Comparison of ENCODE assay signal across 9 cellular contexts in genomic region chr1:54791880-54792522, GRCh38. TPM values are rescaled to one million over a fixed set of nuclear protein-coding genes. Genes with fewer than 3 reads are reported as not detected.
DNase-seq lines count a peak whose midpoint lies in the region; ATAC-seq, FAIRE-seq and TF ChIP-seq lines count a peak whose summit lies in the region.
"Had no signal": no experiment of that assay in that cellular context is flagged by ENCODE, and none has a peak within 500 bp of the region (broad histone marks: within the 10 kb centered on the region; RNA-seq: fewer than 3 reads in every experiment).

No MANE protein-coding gene starts in this region.

- H3K9ac ChIP-seq in fibroblast of lung (ENCODE audit: insufficient read depth, low read length), result no peak overlapping the region

- H3K36me3 Mint-ChIP-seq in HFFc6 (ENCODE audit: low read depth), result no peaks in the 10 kb centered on the region

- no peak overlapping the region for H3K4me3 ChIP-seq in fibroblast of lung (replicated peaks in 1 of 4; ENCODE audit: control extremely low read depth in 1 of 4, insufficient read depth in 1 of 4, low read depth in 3 of 4, low read length in 4 of 4)

- ATAC-seq in HG03432 (IDR thresholded peaks at IDR 0.05; ENCODE audit: unreplicated experiment), result no peak
- no peak for ATAC-seq in HG03196 (IDR thresholded peaks at IDR 0.05; ENCODE audit: unreplicated experiment)
- ATAC-seq: left colon had no signal

- no peaks in the 10 kb centered on the region for H3K36me3 ChIP-seq in fibroblast of lung (ENCODE audit: control insufficient read depth, insufficient read depth, low read length)

- no peaks in the 10 kb centered on the region for H3K79me2 ChIP-seq in fibroblast of lung (ENCODE audit: control insufficient read depth, insufficient read depth, low read length)

- peaks cover 9% of the 10 kb centered on the region for H3K27me3 Mint-ChIP-seq in HFFc6 (ENCODE audit: insufficient read depth)

- H4K20me1 ChIP-seq in fibroblast of lung (ENCODE audit: control insufficient read depth, extremely low read depth, insufficient read depth, low read length), result peaks cover 2% of the 10 kb centered on the region

- H2AFZ ChIP-seq in fibroblast of lung (ENCODE audit: low read length), result no peak overlapping the region

- H3K27me3 ChIP-seq in fibroblast of lung (ENCODE audit: control insufficient read depth, insufficient read depth, low read length), result no peaks in the 10 kb centered on the region

- no peaks in the 10 kb centered on the region for H3K4me1 ChIP-seq in fibroblast of lung (ENCODE audit: control insufficient read depth, extremely low read depth, insufficient read depth, low read length)

- peak; percentile 88 for TF ChIP-seq CTCF in HFFc6 (IDR thresholded peaks at IDR 0.05)
- peak; percentile 54 to 79 for TF ChIP-seq CTCF in fibroblast of lung (conservative IDR thresholded peaks at IDR 0.05 in 1 of 2, IDR thresholded peaks at IDR 0.05 in 1 of 2; ENCODE audit: low read depth in 1 of 2, low read length in 2 of 2)

- H3K4me1 Mint-ChIP-seq in HFFc6 (ENCODE audit: low read depth), result peaks cover 20% of the 10 kb centered on the region

- no peak overlapping the region for H3K4me2 ChIP-seq in fibroblast of lung (ENCODE audit: extremely low read depth, insufficient read depth, low read length)

- H3K9me3 Mint-ChIP-seq in HFFc6, result peaks cover 11% of the 10 kb centered on the region; the same call in 1 of the 2 replicates

- no peaks in the 10 kb centered on the region for H3K9me3 ChIP-seq in fibroblast of lung (ENCODE audit: control insufficient read depth, insufficient read depth, low read depth, low read length)

- peak; percentile 23 for FAIRE-seq in TTC549 (lab: Jason Lieb, UNC)

- DNase-seq in CMK (ENCODE audit: low read depth), result peak; percentile 68
- peak; percentile 16 for DNase-seq in HFFc6
- peak in 1 of 2 donors; percentile 49 for DNase-seq in fibroblast of lung (ENCODE audit: low read depth in 2 of 2)
- DNase-seq in stimulated activated CD4-positive, alpha-beta T cell treated with anti-CD3 and anti-CD28 coated beads, Interleukin-2, amount 100 ng/mL, for 48 hours, result peak; percentile 66 to 70
- DNase-seq in AG08395 (ENCODE audit: low spot score), result no peak

- no peak overlapping the region for H3K27ac ChIP-seq in fibroblast of lung (ENCODE audit: insufficient read depth, low read length)

- no peak overlapping the region for H3K27ac Mint-ChIP-seq in HFFc6

- no peak overlapping the region for H3K4me3 Mint-ChIP-seq in HFFc6

RNA-seq across cellular contexts. Expression of gene TTC22, which starts 9.1 kb away (rescaled TPM):
- total RNA-seq in HFFc6 (2021; fragmentation: NEBNext Ultra II Directional; extraction: Animal tissue kit (Norgen Biotek cat#: 25700)), result not detected
- not detected in 2 replicates for total RNA-seq in fibroblast of lung
- not detected in 2 replicates for polyA plus RNA-seq in fibroblast of lung
- polyA plus RNA-seq in fibroblast of lung (2012), result not detected in 2 replicates
- not detected in 2 replicates for polyA minus RNA-seq in fibroblast of lung (ENCODE audit: low replicate concordance)

RNA-seq across cellular contexts. Expression of gene PARS2, which starts 27.7 kb away (rescaled TPM):
- 1 to 10 TPM; 3.3 to 4.2 (median 3.6) TPM for total RNA-seq in HFFc6 (2021; fragmentation: NEBNext Ultra II Directional; extraction: Animal tissue kit (Norgen Biotek cat#: 25700))
- 4.4 and 5.4 TPM in 2 replicates for total RNA-seq in fibroblast of lung
- polyA plus RNA-seq in fibroblast of lung, result 3.4 TPM in 2 replicates
- 2.9 and 3.6 TPM in 2 replicates for polyA plus RNA-seq in fibroblast of lung (2012)
- polyA minus RNA-seq in fibroblast of lung (ENCODE audit: low replicate concordance), result 7.0 and 9.9 TPM in 2 replicates
